34 cellular contexts compared by ENCODE assay signal in genomic region chrX:110871839-110872238, GRCh38.
"Had no signal": no experiment of that assay in that cellular context is flagged by ENCODE, and none has a peak within 500 bp of the region (broad histone marks: within the 10 kb centered on the region; RNA-seq: fewer than 3 reads in every experiment).

No MANE protein-coding gene starts in this region.

- H3K4me3 ChIP-seq: adrenal gland, body of pancreas, breast epithelium had no signal

- H3K9me3 ChIP-seq: adrenal gland, body of pancreas, breast epithelium had no signal

- H3K4me1 ChIP-seq: adrenal gland, breast epithelium had no signal

- H3K27me3 ChIP-seq: adrenal gland, body of pancreas, brain microvascular endothelial cell had no signal

- H3K27ac ChIP-seq: adrenal gland, body of pancreas, brain microvascular endothelial cell, breast epithelium, VCaP had no signal

- FAIRE-seq: astrocyte, colon, TTC549 had no signal

- ATAC-seq: activated CD8-positive, alpha-beta T cell treated with anti-CD3 and anti-CD28 coated beads for 36 hours; activated naive CD4-positive, alpha-beta T cell treated with anti-CD3 and anti-CD28 coated beads, Interleukin-2, amount 50 U/mL, for 72 hours; activated T-cell treated with anti-CD3 and anti-CD28 coated beads, Interleukin-2, amount 50 U/mL, for 4 hours; activated T-cell treated with anti-CD3 and anti-CD28 coated beads, Interleukin-2, amount 50 U/mL, for 72 hours; activated T-helper 17 cell treated with anti-CD3 and anti-CD28 coated beads, Interleukin-2, amount 50 U/mL, for 72 hours; body of pancreas had no signal

- DNase-seq: activated B cell treated with CpG ODN at 0.5 μM for 24 hours; activated CD4-positive, alpha-beta memory T cell treated with anti-CD3 and anti-CD28 coated beads for 36 hours; activated CD4-positive, alpha-beta T cell treated with anti-CD3 and anti-CD28 coated beads for 4 hours; activated CD4-positive, alpha-beta T cell treated with anti-CD3 and anti-CD28 coated beads, Interleukin-2, amount 10 ng/mL, durations not matched to agents 24 days and 14 days; activated CD4-positive, alpha-beta T cell treated with anti-CD3 and anti-CD28 coated beads, Interleukin-2, amount 50 U/mL, for 1 hour; activated CD4-positive, alpha-beta T cell treated with anti-CD3 and anti-CD28 coated beads, Interleukin-2, amount 50 U/mL, for 4 hours; activated CD4-positive, CD25-positive, alpha-beta regulatory T cell treated with anti-CD3 and anti-CD28 coated beads, Interleukin-2, amount 50 U/mL, for 72 hours; activated CD8-positive, alpha-beta memory T cell treated with anti-CD3 and anti-CD28 coated beads, Interleukin-2, amount 50 U/mL, for 4 hours; activated CD8-positive, alpha-beta T cell treated with anti-CD3 and anti-CD28 coated beads for 36 hours; activated effector memory CD4-positive, alpha-beta T cell treated with anti-CD3 and anti-CD28 coated beads, Interleukin-2, amount 50 U/mL, for 16 hours; activated gamma-delta T cell treated with Interleukin-2 at 50 U/mL for 16 hours; activated naive CD4-positive, alpha-beta T cell; activated naive CD4-positive, alpha-beta T cell treated with anti-CD3 and anti-CD28 coated beads for 36 hours; activated naive CD4-positive, alpha-beta T cell treated with anti-CD3 and anti-CD28 coated beads, Interleukin-2, amount 50 U/mL, for 16 hours; activated naive CD8-positive, alpha-beta T cell treated with anti-CD3 and anti-CD28 coated beads for 36 hours; activated T-cell treated with anti-CD3 and anti-CD28 coated beads for 4 hours; activated T-cell treated with anti-CD3 and anti-CD28 coated beads, Interleukin-2, amount 50 U/mL, for 1 hour; activated T-cell treated with anti-CD3 and anti-CD28 coated beads, Interleukin-2, amount 50 U/mL, for 4 hours; activated T-cell treated with anti-CD3 and anti-CD28 coated beads, Interleukin-2, amount 50 U/mL, for 72 hours; adrenal gland; amniotic stem cell; aorta; brain microvascular endothelial cell; central memory CD4-positive, alpha-beta T cell; T-helper 2 cell; T-helper 9 cell had no signal

- H3K36me3 ChIP-seq: adrenal gland, brain microvascular endothelial cell, breast epithelium had no signal
